In the genomic region with DNA sequence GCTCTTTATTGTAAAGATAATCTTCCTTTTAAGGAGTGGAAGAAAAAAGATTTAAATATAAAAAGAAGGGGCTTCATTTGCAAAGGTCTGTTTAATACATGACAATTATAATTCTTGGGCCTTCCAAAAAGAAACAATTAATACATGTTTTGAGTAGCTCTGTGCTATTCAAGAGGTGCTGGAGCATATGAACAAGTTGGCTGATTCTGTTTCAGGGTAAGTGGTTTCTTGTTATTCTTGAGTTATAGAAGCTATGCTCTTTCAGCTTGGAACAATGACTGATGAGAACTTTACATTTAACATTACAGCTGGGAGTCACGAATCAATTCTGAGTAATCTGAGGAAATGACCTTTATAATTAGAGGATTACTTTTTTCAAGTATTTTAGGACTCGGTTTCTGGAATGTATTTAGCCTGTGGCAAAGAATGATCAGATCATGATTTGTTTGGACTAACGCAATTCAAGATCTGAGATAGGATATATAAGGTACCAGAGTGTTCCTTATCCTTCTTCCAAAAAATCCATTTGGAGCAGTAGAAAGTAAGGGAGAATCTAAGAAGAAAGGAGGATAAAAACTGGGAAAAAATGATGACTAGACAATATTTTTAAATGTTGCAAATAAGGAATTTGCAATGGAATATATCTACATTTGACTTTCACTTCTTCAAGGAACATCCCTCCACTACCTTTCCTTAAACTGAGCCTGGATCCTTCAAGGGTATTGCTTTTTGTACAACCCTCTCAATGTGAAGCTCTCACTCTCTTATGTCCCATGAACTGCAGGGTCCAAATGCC, we compare ENCODE assay signal across 2 cellular contexts.
TF ChIP-seq lines count a peak whose summit lies in the region.

No MANE protein-coding gene starts in this region.

TF ChIP-seq in HepG2, 621 proteins besides CTCF, POLR2A, EP300 and RAD21:
- TF ChIP-seq MAFK (conservative IDR thresholded peaks at IDR 0.05 in 1 of 2, IDR thresholded peaks at IDR 0.05 in 1 of 2; ENCODE audit: low read length in 2 of 2) (peak; percentile 96 to 99), MAFF (IDR thresholded peaks at IDR 0.05; ENCODE audit: low read depth, low read length) (peak; percentile 98), ZNF484 (CRISPR knock-in tag; IDR thresholded peaks at IDR 0.05; ENCODE audit: borderline replicate concordance, low read depth) (no peak), MED8 (CRISPR knock-in tag; IDR thresholded peaks at IDR 0.05; ENCODE audit: insufficient replicate concordance) (no peak)
TF ChIP-seq in HepG2: peak in this region for 2.

TF ChIP-seq in IMR-90, 13 proteins besides CTCF, POLR2A, EP300 and RAD21:
- TF ChIP-seq, protein P1, sequence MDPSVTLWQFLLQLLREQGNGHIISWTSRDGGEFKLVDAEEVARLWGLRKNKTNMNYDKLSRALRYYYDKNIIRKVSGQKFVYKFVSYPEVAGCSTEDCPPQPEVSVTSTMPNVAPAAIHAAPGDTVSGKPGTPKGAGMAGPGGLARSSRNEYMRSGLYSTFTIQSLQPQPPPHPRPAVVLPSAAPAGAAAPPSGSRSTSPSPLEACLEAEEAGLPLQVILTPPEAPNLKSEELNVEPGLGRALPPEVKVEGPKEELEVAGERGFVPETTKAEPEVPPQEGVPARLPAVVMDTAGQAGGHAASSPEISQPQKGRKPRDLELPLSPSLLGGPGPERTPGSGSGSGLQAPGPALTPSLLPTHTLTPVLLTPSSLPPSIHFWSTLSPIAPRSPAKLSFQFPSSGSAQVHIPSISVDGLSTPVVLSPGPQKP (IDR thresholded peaks at IDR 0.05; ENCODE audit: borderline replicate concordance, low read depth, low read length): no peak
- TF ChIP-seq MAFK (IDR thresholded peaks at IDR 0.05; ENCODE audit: low read depth, low read length): peak; percentile 99
